In genomic region chr7:25675789-25676474, GRCh38 we compare ENCODE assay signal across 24 cellular contexts.
DNase-seq lines count a peak whose midpoint lies in the region; ATAC-seq, FAIRE-seq and TF ChIP-seq lines count a peak whose summit lies in the region.
"Had no signal": no experiment of that assay in that cellular context is flagged by ENCODE, and none has a peak within 500 bp of the region (broad histone marks: within the 10 kb centered on the region; RNA-seq: fewer than 3 reads in every experiment).

No MANE protein-coding gene starts in this region.

- no peaks in the 10 kb centered on the region for H3K27me3 ChIP-seq in Karpas-422 (ENCODE audit: low read length)
- no peaks in the 10 kb centered on the region for H3K27me3 ChIP-seq in small intestine (ENCODE audit: control insufficient read depth in 2 of 2, insufficient read depth in 2 of 2, low read length in 2 of 2)
- no peaks in the 10 kb centered on the region for H3K27me3 ChIP-seq in mesendoderm (ENCODE audit: insufficient read depth, low read length, poor library complexity)
- H3K27me3 ChIP-seq: suprapubic skin had no signal

- H4K20me1 ChIP-seq in Karpas-422 (ENCODE audit: insufficient read depth, low read depth, low read length), result no peaks in the 10 kb centered on the region

- H3K4me3 ChIP-seq in Karpas-422 (ENCODE audit: low read length) (no peak overlapping the region), small intestine (ENCODE audit: low read depth in 1 of 2, low read length in 2 of 2) (no peak overlapping the region), mesendoderm (ENCODE audit: low read length) (no peak overlapping the region)
- H3K4me3 ChIP-seq: suprapubic skin had no signal

- H3K4me3 Mint-ChIP-seq in natural killer cell, result peak overlapping the region; percentile 36
- H3K4me3 Mint-ChIP-seq: activated naive CD4-positive, alpha-beta T cell treated with anti-CD3 and anti-CD28 coated beads, Interleukin-2, amount 10 ng/mL, durations not matched to agents 7 days and 5 days; activated T-cell treated with anti-CD3 and anti-CD28 coated beads, Interleukin-2, amount 50 U/mL, for 4 hours; CD8-positive, alpha-beta memory T cell; neural crest cell; T-cell had no signal

- no peak overlapping the region for H3K18ac ChIP-seq in mesendoderm (ENCODE audit: low read length)

- intact Hi-C loops in natural killer cell (cut with micrococcal nuclease), result no loop called here
- intact Hi-C loops in left colon (cut with DNase I, micrococcal nuclease), result no loop called here

- H3K27ac Mint-ChIP-seq in natural killer cell, result peak overlapping the region in 1 of 2 donors; percentile 32
- H3K27ac Mint-ChIP-seq: activated naive CD4-positive, alpha-beta T cell treated with anti-CD3 and anti-CD28 coated beads, Interleukin-2, amount 10 ng/mL, durations not matched to agents 7 days and 5 days; CD8-positive, alpha-beta memory T cell; T-cell had no signal

- DNase-seq in COLO668 (lab: John Stamatoyannopoulos, UW; ENCODE audit: unreplicated experiment) (peak; percentile 26), Karpas-422 (no peak), natural killer cell (no peak), small intestine (no peak), left colon (no peak), CD1c-positive myeloid dendritic cell (ENCODE audit: extremely low spot score) (no peak), mesendoderm (no peak)
- DNase-seq: activated naive CD4-positive, alpha-beta T cell treated with anti-CD3 and anti-CD28 coated beads, Interleukin-2, amount 10 ng/mL, durations not matched to agents 7 days and 5 days; activated T-cell treated with anti-CD3 and anti-CD28 coated beads, Interleukin-2, amount 50 U/mL, for 4 hours; amygdala; CD8-positive, alpha-beta memory T cell; midbrain; NCI-H1092 treated with DMSO at 0.1 percent for 48 hours; NCI-H2171; NCI-H774; SHP77 treated with DMSO at 0.1 percent for 48 hours; stimulated activated CD4-positive, alpha-beta T cell treated with anti-CD3 and anti-CD28 coated beads, Interleukin-1b, Interleukin-23, amount 100 ng/mL, for 48 hours; T-cell had no signal

- no peak overlapping the region for H2BK120ac ChIP-seq in mesendoderm (ENCODE audit: low read depth, low read length)

- H2BK15ac ChIP-seq in mesendoderm (replicated peaks; ENCODE audit: low read depth), result no peak overlapping the region

- H3K36me3 Mint-ChIP-seq in natural killer cell, result no peaks in the 10 kb centered on the region
- H3K36me3 Mint-ChIP-seq: activated naive CD4-positive, alpha-beta T cell treated with anti-CD3 and anti-CD28 coated beads, Interleukin-2, amount 10 ng/mL, durations not matched to agents 7 days and 5 days; CD8-positive, alpha-beta memory T cell; T-cell had no signal

- H3K27me3 Mint-ChIP-seq in natural killer cell (ENCODE audit: low read depth in 2 of 2), result no peaks in the 10 kb centered on the region
- H3K27me3 Mint-ChIP-seq: activated naive CD4-positive, alpha-beta T cell treated with anti-CD3 and anti-CD28 coated beads, Interleukin-2, amount 10 ng/mL, durations not matched to agents 7 days and 5 days had no signal

- no peak overlapping the region for H2BK5ac ChIP-seq in mesendoderm (ENCODE audit: low read length)

- H3K23ac ChIP-seq in mesendoderm (ENCODE audit: low read length), result no peak overlapping the region

- no peak overlapping the region for H3K4ac ChIP-seq in mesendoderm (ENCODE audit: low read depth, low read length)

- TF ChIP-seq CTCF in VCaP (conservative IDR thresholded peaks at IDR 0.05) (no peak), natural killer cell (IDR thresholded peaks at IDR 0.05) (no peak)

- H3K36me3 ChIP-seq in Karpas-422 (ENCODE audit: insufficient read depth, low read length) (no peaks in the 10 kb centered on the region), small intestine (ENCODE audit: control insufficient read depth in 2 of 2, insufficient read depth in 2 of 2, low read length in 2 of 2) (no peaks in the 10 kb centered on the region), mesendoderm (ENCODE audit: control insufficient read depth, insufficient read depth, low read length) (no peaks in the 10 kb centered on the region)
- H3K36me3 ChIP-seq: suprapubic skin had no signal

- H3K4me1 ChIP-seq in Karpas-422 (ENCODE audit: low read length), result 0 out of 2 replicates have a peak, but pooled peaks cover 2% of the 10 kb centered on the region
- no peaks in the 10 kb centered on the region for H3K4me1 ChIP-seq in small intestine (ENCODE audit: control insufficient read depth in 2 of 2, insufficient read depth in 1 of 2, low read depth in 1 of 2, low read length in 1 of 2)
- peaks cover 2% of the 10 kb centered on the region for H3K4me1 ChIP-seq in mesendoderm (ENCODE audit: control insufficient read depth, low read depth, low read length)

- no peak overlapping the region for H3K56ac ChIP-seq in mesendoderm (ENCODE audit: low read length)

- H4K8ac ChIP-seq in mesendoderm (ENCODE audit: low read depth, low read length), result no peak overlapping the region

- no peaks in the 10 kb centered on the region for H3K79me2 ChIP-seq in Karpas-422 (ENCODE audit: low read length)
- no peaks in the 10 kb centered on the region for H3K79me2 ChIP-seq in mesendoderm (ENCODE audit: control insufficient read depth, insufficient read depth, low read length)

- H3K9ac ChIP-seq in Karpas-422 (ENCODE audit: low read length) (no peak overlapping the region), mesendoderm (ENCODE audit: low read length) (no peak overlapping the region)

- H2AK5ac ChIP-seq in mesendoderm (ENCODE audit: low read length), result no peak overlapping the region

- no peak overlapping the region for H4K5ac ChIP-seq in mesendoderm (ENCODE audit: low read length)

- H2AFZ ChIP-seq in Karpas-422 (ENCODE audit: low read length), result peak overlapping the region; percentile 36; the same call in 1 of the 2 replicates

- peak; percentile 37 to 67 (median 50) for ATAC-seq in natural killer cell
- no peak for ATAC-seq in left colon
- ATAC-seq: activated T-cell treated with anti-CD3 and anti-CD28 coated beads, Interleukin-2, amount 50 U/mL, for 4 hours; T-cell had no signal

- no peaks in the 10 kb centered on the region for H3K4me1 Mint-ChIP-seq in natural killer cell
- H3K4me1 Mint-ChIP-seq: activated naive CD4-positive, alpha-beta T cell treated with anti-CD3 and anti-CD28 coated beads, Interleukin-2, amount 10 ng/mL, durations not matched to agents 7 days and 5 days; CD8-positive, alpha-beta memory T cell; T-cell had no signal

- no peaks in the 10 kb centered on the region for H3K9me2 ChIP-seq in Karpas-422 (replicated peaks; ENCODE audit: insufficient read depth, low read length)

- no peak for FAIRE-seq in small intestine (lab: Jason Lieb, UNC)
- FAIRE-seq: endometrium, GM12892, GM19239 had no signal

- H3K9me3 ChIP-seq in Karpas-422 (ENCODE audit: low read length) (no peaks in the 10 kb centered on the region), small intestine (ENCODE audit: control insufficient read depth, low read depth) (no peaks in the 10 kb centered on the region)
- H3K9me3 ChIP-seq: suprapubic skin had no signal

- H3K27ac ChIP-seq in Karpas-422 (ENCODE audit: low read length) (no peak overlapping the region), VCaP (peak overlapping the region; percentile 72), small intestine (ENCODE audit: low read depth in 1 of 2, low read length in 1 of 2) (no peak overlapping the region), mesendoderm (ENCODE audit: low read depth, low read length) (no peak overlapping the region)
- H3K27ac ChIP-seq: suprapubic skin had no signal

- no peaks in the 10 kb centered on the region for H3K9me3 Mint-ChIP-seq in natural killer cell
- H3K9me3 Mint-ChIP-seq: activated naive CD4-positive, alpha-beta T cell treated with anti-CD3 and anti-CD28 coated beads, Interleukin-2, amount 10 ng/mL, durations not matched to agents 7 days and 5 days; activated T-cell treated with anti-CD3 and anti-CD28 coated beads, Interleukin-2, amount 50 U/mL, for 4 hours; CD8-positive, alpha-beta memory T cell; neural crest cell; T-cell had no signal

- WGBS in small intestine, 3 donors, result 82 to 89% (median 87%) methylated on average over 4 of the region's 4 CpGs
- no CpG with 5 or more reads among the region's 4 CpGs for WGBS in mesendoderm (ENCODE audit: extremely low coverage, insufficient coverage, low lambda C conversion rate)

- H3K4me2 ChIP-seq in Karpas-422 (ENCODE audit: low read depth, low read length, poor library complexity, severe bottlenecking) (no peak overlapping the region), mesendoderm (ENCODE audit: low read length) (no peak overlapping the region)

- no peaks in the 10 kb centered on the region for H3K79me1 ChIP-seq in mesendoderm (ENCODE audit: low read length)
